Comparison of ENCODE assay signal across 20 cellular contexts in genomic region chr6:109023348-109023925, GRCh38.
"Had no signal": no experiment of that assay in that cellular context is flagged by ENCODE, and none has a peak within 500 bp of the region (broad histone marks: within the 10 kb centered on the region; RNA-seq: fewer than 3 reads in every experiment).

No MANE protein-coding gene starts in this region.

- H3K27me3 Mint-ChIP-seq: progenitor cell of endocrine pancreas had no signal

- H3K4me1 ChIP-seq: colonic mucosa, right lobe of liver had no signal

- H3K4me3 Mint-ChIP-seq: activated CD8-positive, alpha-beta T cell treated with anti-CD3 and anti-CD28 coated beads, Interleukin-2, amount 10 ng/mL, durations not matched to agents 7 days and 5 days; nephron; WTC11 had no signal

- H3K27ac ChIP-seq: colonic mucosa, right lobe of liver, thoracic aorta had no signal

- DNase-seq: activated CD4-positive, alpha-beta T cell treated with anti-CD3 and anti-CD28 coated beads for 4 hours; activated CD8-positive, alpha-beta memory T cell treated with anti-CD3 and anti-CD28 coated beads, Interleukin-2, amount 50 U/mL, for 4 hours; activated CD8-positive, alpha-beta T cell treated with anti-CD3 and anti-CD28 coated beads, Interleukin-2, amount 10 ng/mL, durations not matched to agents 7 days and 5 days; activated gamma-delta T cell; activated T-cell treated with anti-CD3 and anti-CD28 coated beads, Interleukin-2, amount 50 U/mL, for 48 hours; amniotic stem cell; colonic mucosa; esophagus squamous epithelium; hippocampal formation; left ventricle myocardium inferior; mesendoderm; occipital lobe; right lobe of liver; stimulated activated CD4-positive, alpha-beta T cell treated with anti-CD3 and anti-CD28 coated beads, Interleukin-1b, Interleukin-23, amount 100 ng/mL, for 48 hours; T-helper 2 cell had no signal

- H3K9me3 ChIP-seq: colonic mucosa, esophagus squamous epithelium, left ventricle myocardium inferior, right lobe of liver, thoracic aorta had no signal

- H3K9me3 Mint-ChIP-seq: activated naive CD4-positive, alpha-beta T cell treated with anti-CD3 and anti-CD28 coated beads, Interleukin-2, amount 50 U/mL, for 72 hours; WTC11 had no signal

- H3K36me3 ChIP-seq: colonic mucosa, esophagus squamous epithelium, left ventricle myocardium inferior, right lobe of liver, thoracic aorta had no signal

- ATAC-seq: activated CD8-positive, alpha-beta T cell treated with anti-CD3 and anti-CD28 coated beads, Interleukin-2, amount 10 ng/mL, durations not matched to agents 7 days and 5 days; activated naive CD4-positive, alpha-beta T cell treated with anti-CD3 and anti-CD28 coated beads, Interleukin-2, amount 50 U/mL, for 72 hours; right lobe of liver; WTC11 had no signal

- H3K36me3 Mint-ChIP-seq: activated naive CD4-positive, alpha-beta T cell treated with anti-CD3 and anti-CD28 coated beads, Interleukin-2, amount 50 U/mL, for 72 hours; WTC11 had no signal

- H3K27me3 ChIP-seq: colonic mucosa, esophagus squamous epithelium, right lobe of liver had no signal

- H3K4me3 ChIP-seq: colonic mucosa, esophagus squamous epithelium, left ventricle myocardium inferior, right lobe of liver, thoracic aorta had no signal

- H3K27ac Mint-ChIP-seq: activated CD8-positive, alpha-beta T cell treated with anti-CD3 and anti-CD28 coated beads, Interleukin-2, amount 10 ng/mL, durations not matched to agents 7 days and 5 days; activated naive CD4-positive, alpha-beta T cell treated with anti-CD3 and anti-CD28 coated beads, Interleukin-2, amount 50 U/mL, for 72 hours; nephron; progenitor cell of endocrine pancreas; WTC11 had no signal
